ENCODE assay signal across 4 cellular contexts in genomic region chr10:84235096-84235495, GRCh38. TPM values are rescaled to one million over a fixed set of nuclear protein-coding genes. Genes with fewer than 3 reads are reported as not detected.
"Had no signal": no experiment of that assay in that cellular context is flagged by ENCODE, and none has a peak within 500 bp of the region (broad histone marks: within the 10 kb centered on the region; RNA-seq: fewer than 3 reads in every experiment).

No MANE protein-coding gene starts in this region.

- H3K4me3 ChIP-seq: GM12878 had no signal

- ATAC-seq: GM12878 had no signal

- DNase-seq: GDM1, GF-D8 had no signal

RNA-seq across cellular contexts. Expression of gene LRIT1, which starts 6.2 kb away (rescaled TPM):
- total RNA-seq: G401, GM12878 had no signal

RNA-seq across cellular contexts. Expression of gene LRIT2, which starts 9.8 kb away (rescaled TPM):
- total RNA-seq: G401, GM12878 had no signal

RNA-seq across cellular contexts. Expression of gene RGR, which starts 9.8 kb away (rescaled TPM):
- total RNA-seq: G401, GM12878 had no signal

RNA-seq across cellular contexts. Expression of gene CDHR1, which starts 40.8 kb away (rescaled TPM):
- total RNA-seq: G401 had no signal
